Comparison of ENCODE assay signal across 1 cellular context in the genomic region with DNA sequence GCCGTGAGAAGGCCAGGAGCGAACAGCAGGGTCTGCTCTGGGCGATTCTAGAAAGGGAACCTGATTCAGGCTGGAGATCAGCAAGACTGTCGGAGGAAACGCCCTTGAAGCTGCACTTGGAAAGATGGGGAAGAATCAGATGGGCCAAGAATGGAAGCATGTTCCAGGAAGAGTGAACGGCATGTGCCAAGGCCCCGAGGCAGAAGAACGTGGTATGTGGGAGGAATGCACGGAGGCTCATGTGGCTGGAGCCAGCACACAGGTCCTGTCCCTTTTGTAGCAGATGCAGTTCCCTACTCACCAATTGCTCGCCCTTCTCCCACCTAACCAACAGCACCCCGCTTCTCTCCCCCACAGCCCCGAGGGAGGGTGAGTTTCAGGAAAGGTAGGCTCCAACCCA.
TF ChIP-seq lines count a peak whose summit lies in the region.

No MANE protein-coding gene starts in this region.

TF ChIP-seq in GM23338, 12 proteins besides CTCF, POLR2A, EP300 and RAD21 (continued from another document):
- TF ChIP-seq, protein P1, sequence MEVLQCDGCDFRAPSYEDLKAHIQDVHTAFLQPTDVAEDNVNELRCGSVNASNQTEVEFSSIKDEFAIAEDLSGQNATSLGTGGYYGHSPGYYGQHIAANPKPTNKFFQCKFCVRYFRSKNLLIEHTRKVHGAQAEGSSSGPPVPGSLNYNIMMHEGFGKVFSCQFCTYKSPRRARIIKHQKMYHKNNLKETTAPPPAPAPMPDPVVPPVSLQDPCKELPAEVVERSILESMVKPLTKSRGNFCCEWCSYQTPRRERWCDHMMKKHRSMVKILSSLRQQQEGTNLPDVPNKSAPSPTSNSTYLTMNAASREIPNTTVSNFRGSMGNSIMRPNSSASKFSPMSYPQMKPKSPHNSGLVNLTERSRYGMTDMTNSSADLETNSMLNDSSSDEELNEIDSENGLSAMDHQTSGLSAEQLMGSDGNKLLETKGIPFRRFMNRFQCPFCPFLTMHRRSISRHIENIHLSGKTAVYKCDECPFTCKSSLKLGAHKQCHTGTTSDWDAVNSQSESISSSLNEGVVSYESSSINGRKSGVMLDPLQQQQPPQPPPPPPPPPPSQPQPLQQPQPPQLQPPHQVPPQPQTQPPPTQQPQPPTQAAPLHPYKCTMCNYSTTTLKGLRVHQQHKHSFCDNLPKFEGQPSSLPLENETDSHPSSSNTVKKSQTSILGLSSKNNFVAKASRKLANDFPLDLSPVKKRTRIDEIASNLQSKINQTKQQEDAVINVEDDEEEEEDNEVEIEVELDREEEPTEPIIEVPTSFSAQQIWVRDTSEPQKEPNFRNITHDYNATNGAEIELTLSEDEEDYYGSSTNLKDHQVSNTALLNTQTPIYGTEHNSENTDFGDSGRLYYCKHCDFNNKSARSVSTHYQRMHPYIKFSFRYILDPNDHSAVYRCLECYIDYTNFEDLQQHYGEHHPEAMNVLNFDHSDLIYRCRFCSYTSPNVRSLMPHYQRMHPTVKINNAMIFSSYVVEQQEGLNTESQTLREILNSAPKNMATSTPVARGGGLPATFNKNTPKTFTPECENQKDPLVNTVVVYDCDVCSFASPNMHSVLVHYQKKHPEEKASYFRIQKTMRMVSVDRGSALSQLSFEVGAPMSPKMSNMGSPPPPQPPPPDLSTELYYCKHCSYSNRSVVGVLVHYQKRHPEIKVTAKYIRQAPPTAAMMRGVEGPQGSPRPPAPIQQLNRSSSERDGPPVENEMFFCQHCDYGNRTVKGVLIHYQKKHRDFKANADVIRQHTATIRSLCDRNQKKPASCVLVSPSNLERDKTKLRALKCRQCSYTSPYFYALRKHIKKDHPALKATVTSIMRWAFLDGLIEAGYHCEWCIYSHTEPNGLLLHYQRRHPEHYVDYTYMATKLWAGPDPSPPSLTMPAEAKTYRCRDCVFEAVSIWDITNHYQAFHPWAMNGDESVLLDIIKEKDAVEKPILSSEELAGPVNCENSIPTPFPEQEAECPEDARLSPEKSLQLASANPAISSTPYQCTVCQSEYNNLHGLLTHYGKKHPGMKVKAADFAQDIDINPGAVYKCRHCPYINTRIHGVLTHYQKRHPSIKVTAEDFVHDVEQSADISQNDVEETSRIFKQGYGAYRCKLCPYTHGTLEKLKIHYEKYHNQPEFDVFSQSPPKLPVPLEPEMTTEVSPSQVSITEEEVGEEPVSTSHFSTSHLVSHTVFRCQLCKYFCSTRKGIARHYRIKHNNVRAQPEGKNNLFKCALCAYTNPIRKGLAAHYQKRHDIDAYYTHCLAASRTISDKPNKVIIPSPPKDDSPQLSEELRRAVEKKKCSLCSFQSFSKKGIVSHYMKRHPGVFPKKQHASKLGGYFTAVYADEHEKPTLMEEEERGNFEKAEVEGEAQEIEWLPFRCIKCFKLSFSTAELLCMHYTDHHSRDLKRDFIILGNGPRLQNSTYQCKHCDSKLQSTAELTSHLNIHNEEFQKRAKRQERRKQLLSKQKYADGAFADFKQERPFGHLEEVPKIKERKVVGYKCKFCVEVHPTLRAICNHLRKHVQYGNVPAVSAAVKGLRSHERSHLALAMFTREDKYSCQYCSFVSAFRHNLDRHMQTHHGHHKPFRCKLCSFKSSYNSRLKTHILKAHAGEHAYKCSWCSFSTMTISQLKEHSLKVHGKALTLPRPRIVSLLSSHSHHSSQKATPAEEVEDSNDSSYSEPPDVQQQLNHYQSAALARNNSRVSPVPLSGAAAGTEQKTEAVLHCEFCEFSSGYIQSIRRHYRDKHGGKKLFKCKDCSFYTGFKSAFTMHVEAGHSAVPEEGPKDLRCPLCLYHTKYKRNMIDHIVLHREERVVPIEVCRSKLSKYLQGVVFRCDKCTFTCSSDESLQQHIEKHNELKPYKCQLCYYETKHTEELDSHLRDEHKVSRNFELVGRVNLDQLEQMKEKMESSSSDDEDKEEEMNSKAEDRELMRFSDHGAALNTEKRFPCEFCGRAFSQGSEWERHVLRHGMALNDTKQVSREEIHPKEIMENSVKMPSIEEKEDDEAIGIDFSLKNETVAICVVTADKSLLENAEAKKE (CRISPR knock-in tag; IDR thresholded peaks at IDR 0.05): no peak
- no peak for TF ChIP-seq POLR2AphosphoS5 (IDR thresholded peaks at IDR 0.05; ENCODE audit: low read depth)
- TF ChIP-seq CREB1 (CRISPR knock-in tag; IDR thresholded peaks at IDR 0.05; ENCODE audit: low read depth): no peak
- TF ChIP-seq ZNF114 (CRISPR knock-in tag; IDR thresholded peaks at IDR 0.05): no peak
- TF ChIP-seq, protein P2, sequence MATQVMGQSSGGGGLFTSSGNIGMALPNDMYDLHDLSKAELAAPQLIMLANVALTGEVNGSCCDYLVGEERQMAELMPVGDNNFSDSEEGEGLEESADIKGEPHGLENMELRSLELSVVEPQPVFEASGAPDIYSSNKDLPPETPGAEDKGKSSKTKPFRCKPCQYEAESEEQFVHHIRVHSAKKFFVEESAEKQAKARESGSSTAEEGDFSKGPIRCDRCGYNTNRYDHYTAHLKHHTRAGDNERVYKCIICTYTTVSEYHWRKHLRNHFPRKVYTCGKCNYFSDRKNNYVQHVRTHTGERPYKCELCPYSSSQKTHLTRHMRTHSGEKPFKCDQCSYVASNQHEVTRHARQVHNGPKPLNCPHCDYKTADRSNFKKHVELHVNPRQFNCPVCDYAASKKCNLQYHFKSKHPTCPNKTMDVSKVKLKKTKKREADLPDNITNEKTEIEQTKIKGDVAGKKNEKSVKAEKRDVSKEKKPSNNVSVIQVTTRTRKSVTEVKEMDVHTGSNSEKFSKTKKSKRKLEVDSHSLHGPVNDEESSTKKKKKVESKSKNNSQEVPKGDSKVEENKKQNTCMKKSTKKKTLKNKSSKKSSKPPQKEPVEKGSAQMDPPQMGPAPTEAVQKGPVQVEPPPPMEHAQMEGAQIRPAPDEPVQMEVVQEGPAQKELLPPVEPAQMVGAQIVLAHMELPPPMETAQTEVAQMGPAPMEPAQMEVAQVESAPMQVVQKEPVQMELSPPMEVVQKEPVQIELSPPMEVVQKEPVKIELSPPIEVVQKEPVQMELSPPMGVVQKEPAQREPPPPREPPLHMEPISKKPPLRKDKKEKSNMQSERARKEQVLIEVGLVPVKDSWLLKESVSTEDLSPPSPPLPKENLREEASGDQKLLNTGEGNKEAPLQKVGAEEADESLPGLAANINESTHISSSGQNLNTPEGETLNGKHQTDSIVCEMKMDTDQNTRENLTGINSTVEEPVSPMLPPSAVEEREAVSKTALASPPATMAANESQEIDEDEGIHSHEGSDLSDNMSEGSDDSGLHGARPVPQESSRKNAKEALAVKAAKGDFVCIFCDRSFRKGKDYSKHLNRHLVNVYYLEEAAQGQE (IDR thresholded peaks at IDR 0.05; ENCODE audit: unreplicated experiment): no peak
- no peak for TF ChIP-seq JUNB (IDR thresholded peaks at IDR 0.05; ENCODE audit: unreplicated experiment)
- no peak for TF ChIP-seq EZH2phosphoT487 (IDR thresholded peaks at IDR 0.05; ENCODE audit: unreplicated experiment)
- TF ChIP-seq NANOG (IDR thresholded peaks at IDR 0.05; ENCODE audit: borderline replicate concordance): no peak
TF ChIP-seq in GM23338: peak in this region for 0.
